Comparison of ENCODE assay signal across 10 cellular contexts in the genomic region with DNA sequence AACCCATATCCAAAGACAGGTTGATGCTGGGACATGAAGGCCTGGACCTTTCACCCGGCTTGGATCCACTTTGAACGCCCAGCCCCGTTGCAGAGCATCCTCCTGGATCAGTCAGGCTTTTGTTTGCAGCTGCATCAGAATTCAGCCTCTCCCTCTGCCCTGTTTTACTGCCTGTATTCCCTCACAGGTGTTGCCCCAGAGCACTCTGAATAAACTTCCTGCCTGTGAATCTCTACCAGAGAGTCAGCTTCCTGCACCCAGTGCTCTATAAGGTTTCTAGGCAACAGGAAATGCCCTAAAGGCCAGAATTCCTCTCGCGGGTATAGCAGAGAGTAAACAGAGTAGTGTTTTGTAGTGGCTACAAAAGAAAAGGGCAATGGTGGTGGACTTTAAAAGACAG. TPM values are rescaled to one million over a fixed set of nuclear protein-coding genes. Genes with fewer than 3 reads are reported as not detected.
DNase-seq lines count a peak whose midpoint lies in the region; ATAC-seq lines count a peak whose summit lies in the region.
"Had no signal": no experiment of that assay in that cellular context is flagged by ENCODE, and none has a peak within 500 bp of the region (broad histone marks: within the 10 kb centered on the region; RNA-seq: fewer than 3 reads in every experiment).

No MANE protein-coding gene starts in this region.

- WGBS in GM23248 (ENCODE audit: low coverage in 1 of 2, low lambda C conversion rate in 2 of 2, missing lambda C conversion rate in 2 of 2), 2 experiments: 35 to 41% methylated on average over 5 of the region's 5 CpGs

- H3K4me1 ChIP-seq in GM23248 (ENCODE audit: insufficient read depth): no peaks in the 10 kb centered on the region

- no peaks in the 10 kb centered on the region for H3F3A ChIP-seq in GM23248 (ENCODE audit: insufficient read depth)

- H3K36me3 ChIP-seq in GM23248 (ENCODE audit: low read depth): no peaks in the 10 kb centered on the region

- no peaks in the 10 kb centered on the region for H3K9me2 ChIP-seq in GM23248 (ENCODE audit: insufficient read depth)

- H3K27ac ChIP-seq in GM23248 (no peak overlapping the region), substantia nigra (ENCODE audit: low read depth, low read length, poor library complexity, severe bottlenecking) (peak overlapping the region; percentile 53)

- H2AFZ ChIP-seq in GM23248: no peak overlapping the region

- H3K27me3 ChIP-seq in GM23248 (replicated peaks; ENCODE audit: insufficient read depth): no peaks in the 10 kb centered on the region

- no peak overlapping the region for H3K4me2 ChIP-seq in GM23248 (ENCODE audit: unreplicated experiment)

- ATAC-seq in HG03460 (IDR thresholded peaks at IDR 0.05; ENCODE audit: unreplicated experiment): no peak

- no peak overlapping the region for H3K4me3 ChIP-seq in GM23248

- H4K20me1 ChIP-seq in GM23248 (ENCODE audit: insufficient read depth): no peaks in the 10 kb centered on the region

- in situ Hi-C loops in GM23248 (cut with MboI): loop anchor here (25.0 kb wide), 1 partner anchor 977 kb away; no protein-coding TSS in a partner anchor

- H3K9me3 ChIP-seq in GM23248 (ENCODE audit: low read depth): no peaks in the 10 kb centered on the region

- H3K9ac ChIP-seq in GM23248: no peak overlapping the region

- DNase-seq in GM23248 (peak; percentile 54), NCI-H2196 treated with DMSO at 0.1 percent for 48 hours (lab: John Stamatoyannopoulos, UW; ENCODE audit: unreplicated experiment) (peak; percentile 40), epidermal melanocyte (ENCODE audit: insufficient read length, low spot score) (peak; percentile 63), substantia nigra (lab: John Stamatoyannopoulos, UW) (no peak), HUDEP-2 (lab: John Stamatoyannopoulos, UW; ENCODE audit: unreplicated experiment in 76 of 76) (no peak)
- DNase-seq in stimulated activated naive CD4-positive, alpha-beta T cell (lab: John Stamatoyannopoulos, UW): no peak
- DNase-seq: activated T-cell treated with anti-CD3 and anti-CD28 coated beads, Interleukin-2, amount 50 U/mL, for 24 hours; immature natural killer cell; Kasumi-1 had no signal

- peaks cover 100% of the 10 kb centered on the region for H3K79me2 ChIP-seq in GM23248 (ENCODE audit: insufficient read depth)

RNA-seq across cellular contexts. Expression of a gene that starts 25.5 kb away (rescaled TPM):
- 2.7 and 2.9 TPM in 2 replicates for total RNA-seq in GM23248 (2014; rRNA removed; shearing (Covaris generic))
- polyA plus RNA-seq in GM23248 (2016; fragmentation: Nextera tagmentation; extraction: Ambion mirVana): 0.98 and 2.0 TPM in 2 replicates
- polyA plus RNA-seq: immature natural killer cell had no signal

Comparison
In these comparisons a context has a peak if more than half of its experiments do, and no peak if none do; other contexts are left out.
1. DNase-seq: peak in GM23248 (single experiment), NCI-H2196 treated with DMSO at 0.1 percent for 48 hours (single experiment) and epidermal melanocyte (single experiment); none in substantia nigra (0 of 49), stimulated activated naive CD4-positive, alpha-beta T cell (0 of 6) and HUDEP-2 (0 of 76).